23 cellular contexts compared by ENCODE assay signal in genomic region chr2:47721296-47721695, GRCh38.
DNase-seq lines count a peak whose midpoint lies in the region; TF ChIP-seq lines count a peak whose summit lies in the region.
"Had no signal": no experiment of that assay in that cellular context is flagged by ENCODE, and none has a peak within 500 bp of the region (broad histone marks: within the 10 kb centered on the region; RNA-seq: fewer than 3 reads in every experiment).

No MANE protein-coding gene starts in this region.

- H3K79me2 ChIP-seq in H9 (ENCODE audit: insufficient read depth, low read length) = no peaks in the 10 kb centered on the region
- H3K79me2 ChIP-seq in OCI-LY1 (ENCODE audit: insufficient read depth, low read length) = no peaks in the 10 kb centered on the region

- no peak overlapping the region for H2BK15ac ChIP-seq in H9 (ENCODE audit: low read depth, low read length)

- no peak overlapping the region for H2AK5ac ChIP-seq in H9 (ENCODE audit: insufficient read length, low read length)

- CTCF ChIA-PET in activated naive CD4-positive, alpha-beta T cell treated with anti-CD3 and anti-CD28 coated beads for 36 hours (lab: Charles Lee) = no interaction called here

- no peak overlapping the region for H2BK120ac ChIP-seq in H9 (ENCODE audit: low read depth, low read length, poor library complexity, severe bottlenecking)

- H3K9me3 Mint-ChIP-seq in H9 (peaks cover 11 to 13% of the 10 kb centered on the region in 2 experiments), glutamatergic neuron (ENCODE audit: unreplicated experiment) (peaks cover 7% of the 10 kb centered on the region)
- H3K9me3 Mint-ChIP-seq in activated naive CD4-positive, alpha-beta T cell treated with anti-CD3 and anti-CD28 coated beads for 36 hours = no peaks in the 10 kb centered on the region
- H3K9me3 Mint-ChIP-seq: CD8-positive, alpha-beta memory T cell had no signal

- H3K4me3 ChIP-seq in OCI-LY1 (ENCODE audit: low read depth, low read length, poor library complexity, severe bottlenecking) = no peak overlapping the region
- H3K4me3 ChIP-seq: PC-9, SK-N-MC had no signal

- no peak overlapping the region for H4K91ac ChIP-seq in H9 (ENCODE audit: insufficient read length, low read depth, low read length)

- H3K23ac ChIP-seq in H9 (ENCODE audit: insufficient read length, low read depth, low read length) = no peak overlapping the region

- H3K14ac ChIP-seq in H9 (ENCODE audit: insufficient read depth, low read length) = peak overlapping the region; percentile 13; the same call in 1 of the 2 replicates

- H3K9me3 ChIP-seq in H9 (ENCODE audit: control insufficient read depth, low read depth, low read length) = no peaks in the 10 kb centered on the region
- H3K9me3 ChIP-seq in OCI-LY1 (ENCODE audit: low read length) = no peaks in the 10 kb centered on the region

- no peak overlapping the region for H4K8ac ChIP-seq in H9 (replicated peaks; ENCODE audit: insufficient read length, low read depth, low read length)

- peaks cover 8 to 13% (median 9%) of the 10 kb centered on the region in 3 experiments for H3K36me3 Mint-ChIP-seq in H9 (ENCODE audit: insufficient read depth in 1 of 3, low read depth in 3 of 3)
- peaks cover 4% of the 10 kb centered on the region for H3K36me3 Mint-ChIP-seq in glutamatergic neuron (ENCODE audit: unreplicated experiment)
- no peaks in the 10 kb centered on the region for H3K36me3 Mint-ChIP-seq in activated naive CD4-positive, alpha-beta T cell treated with anti-CD3 and anti-CD28 coated beads for 36 hours (ENCODE audit: low read depth)
- H3K36me3 Mint-ChIP-seq: CD8-positive, alpha-beta memory T cell had no signal

- no CpG with 5 or more reads among the region's 8 CpGs for WGBS in H9 (ENCODE audit: extremely low coverage, insufficient read length, low lambda C conversion rate)

- no peak overlapping the region for H3K56ac ChIP-seq in H9 (ENCODE audit: insufficient read length, low read depth, low read length)

- H2AFZ ChIP-seq in H9 (ENCODE audit: low read length) (no peak overlapping the region), OCI-LY1 (ENCODE audit: low read length) (no peak overlapping the region)
- H2AFZ ChIP-seq: PC-9 had no signal

- H3K18ac ChIP-seq in H9 (ENCODE audit: insufficient read length, low read depth, low read length) = no peak overlapping the region

- H3K4me3 Mint-ChIP-seq in H9 (no peak overlapping the region), glutamatergic neuron (ENCODE audit: unreplicated experiment) (no peak overlapping the region)
- H3K4me3 Mint-ChIP-seq in activated naive CD4-positive, alpha-beta T cell treated with anti-CD3 and anti-CD28 coated beads for 36 hours = no peak overlapping the region
- H3K4me3 Mint-ChIP-seq: CD8-positive, alpha-beta memory T cell had no signal

- H2BK20ac ChIP-seq in H9 (ENCODE audit: low read depth, low read length, poor library complexity, severe bottlenecking) = no peak overlapping the region

- TF ChIP-seq CTCF in H9 (conservative IDR thresholded peaks at IDR 0.05) (no peak), OCI-LY1 (IDR thresholded peaks at IDR 0.05; ENCODE audit: low read length) (no peak), glutamatergic neuron (IDR thresholded peaks at IDR 0.05; ENCODE audit: partially characterized antibody, unreplicated experiment) (no peak)

- H3K4me2 ChIP-seq in H9 (ENCODE audit: insufficient read depth, insufficient read length, low read length) (no peak overlapping the region), OCI-LY1 (ENCODE audit: low read length) (no peak overlapping the region)
- H3K4me2 ChIP-seq: KMS-11, PC-9 had no signal

- peaks cover 15 to 17% of the 10 kb centered on the region in 2 experiments for H3K4me1 Mint-ChIP-seq in H9
- peaks cover 4% of the 10 kb centered on the region for H3K4me1 Mint-ChIP-seq in glutamatergic neuron (ENCODE audit: low read depth, unreplicated experiment)
- H3K4me1 Mint-ChIP-seq in activated naive CD4-positive, alpha-beta T cell treated with anti-CD3 and anti-CD28 coated beads for 36 hours (ENCODE audit: low read depth) = no peaks in the 10 kb centered on the region

- H4K20me1 ChIP-seq in H9 (ENCODE audit: control insufficient read depth, insufficient read depth, insufficient read length) (no peaks in the 10 kb centered on the region), OCI-LY1 (ENCODE audit: insufficient read depth, low read length) (no peaks in the 10 kb centered on the region)

- DNase-seq in H9 = no peak
- DNase-seq in glutamatergic neuron = no peak
- DNase-seq in NCI-H226 = no peak
- DNase-seq in activated naive CD4-positive, alpha-beta T cell treated with anti-CD3 and anti-CD28 coated beads for 36 hours = no peak
- DNase-seq in DMS79 (lab: John Stamatoyannopoulos, UW) = no peak
- DNase-seq in stimulated activated CD4-positive, alpha-beta T cell treated with anti-CD3 and anti-CD28 coated beads, Interleukin-1b, Interleukin-23, amount 100 ng/mL, for 48 hours = no peak
- DNase-seq: ACHN; Calu3; CD8-positive, alpha-beta memory T cell; DMS53; HCEC 1CT; IMR-90; NCI-H1105 treated with DMSO at 0.1 percent for 48 hours; NCI-H2029 treated with DMSO at 0.1 percent for 48 hours; NCI-H345; NCI-H774; PC-9; RPMI8226; SHP77 had no signal

- no peaks in the 10 kb centered on the region for H3K27me3 ChIP-seq in H9 (ENCODE audit: insufficient read depth, low read length)
- no peaks in the 10 kb centered on the region for H3K27me3 ChIP-seq in OCI-LY1 (ENCODE audit: insufficient read depth, low read length)

- H3K9me2 ChIP-seq in OCI-LY1 (ENCODE audit: low read depth, low read length) = no peaks in the 10 kb centered on the region

- H3K27ac ChIP-seq in H9 (ENCODE audit: insufficient read length, low read depth, low read length) (no peak overlapping the region), OCI-LY1 (ENCODE audit: low read depth, low read length, poor library complexity, severe bottlenecking) (peak overlapping the region; percentile 98)
- H3K27ac ChIP-seq: C4-2B, KMS-11, PC-9, SK-N-MC had no signal

- peaks cover 12% of the 10 kb centered on the region; the same call in 1 of the 2 replicates for H3K36me3 ChIP-seq in OCI-LY1 (ENCODE audit: insufficient read depth, low read length)

- no peaks in the 10 kb centered on the region for H3K27me3 Mint-ChIP-seq in H9 (ENCODE audit: low read depth)
- H3K27me3 Mint-ChIP-seq in glutamatergic neuron (ENCODE audit: unreplicated experiment) = peaks cover 3% of the 10 kb centered on the region
- no peaks in the 10 kb centered on the region for H3K27me3 Mint-ChIP-seq in activated naive CD4-positive, alpha-beta T cell treated with anti-CD3 and anti-CD28 coated beads for 36 hours (ENCODE audit: low read depth)

- H3F3A ChIP-seq in OCI-LY1 (ENCODE audit: insufficient read depth, low read length) = peaks cover 39% of the 10 kb centered on the region

- peak overlapping the region; percentile 71 to 94 (median 91); a peak in 5 of 7 replicates for H3K27ac Mint-ChIP-seq in H9
- H3K27ac Mint-ChIP-seq in glutamatergic neuron (ENCODE audit: unreplicated experiment) = peak overlapping the region; percentile 73
- no peak overlapping the region for H3K27ac Mint-ChIP-seq in activated naive CD4-positive, alpha-beta T cell treated with anti-CD3 and anti-CD28 coated beads for 36 hours
- H3K27ac Mint-ChIP-seq: CD8-positive, alpha-beta memory T cell had no signal

- no peak overlapping the region for H2BK12ac ChIP-seq in H9 (ENCODE audit: insufficient read length, low read depth, low read length)

- no peak overlapping the region for H3K9ac ChIP-seq in H9 (ENCODE audit: extremely low read depth, insufficient read length, low read length)
- H3K9ac ChIP-seq in OCI-LY1 (ENCODE audit: low read length) = no peak overlapping the region
- H3K9ac ChIP-seq: KMS-11 had no signal

- no peak overlapping the region for H4K5ac ChIP-seq in H9 (ENCODE audit: insufficient read length, low read depth, low read length)

- no peaks in the 10 kb centered on the region for H3K4me1 ChIP-seq in H9 (ENCODE audit: insufficient read depth, low read length)
- H3K4me1 ChIP-seq in OCI-LY1 (ENCODE audit: insufficient read depth, low read length, severe bottlenecking) = peaks cover 100% of the 10 kb centered on the region

- no peaks in the 10 kb centered on the region for H3K23me2 ChIP-seq in H9 (ENCODE audit: insufficient read length, low read depth, low read length, poor library complexity, severe bottlenecking)

- no peaks in the 10 kb centered on the region for H3K79me1 ChIP-seq in H9 (ENCODE audit: insufficient read depth, low read depth, low read length, poor library complexity, severe bottlenecking)

- H2BK5ac ChIP-seq in H9 (ENCODE audit: insufficient read length, low read length) = no peak overlapping the region

- no peak overlapping the region for H3T11ph ChIP-seq in H9 (ENCODE audit: low read length)

- intact Hi-C loops in activated naive CD4-positive, alpha-beta T cell treated with anti-CD3 and anti-CD28 coated beads for 36 hours (cut with micrococcal nuclease) = no loop called here

- no peak overlapping the region for H3K4ac ChIP-seq in H9 (ENCODE audit: low read depth, low read length)
